ENCODE assay signal across 1 cellular context in the genomic region with DNA sequence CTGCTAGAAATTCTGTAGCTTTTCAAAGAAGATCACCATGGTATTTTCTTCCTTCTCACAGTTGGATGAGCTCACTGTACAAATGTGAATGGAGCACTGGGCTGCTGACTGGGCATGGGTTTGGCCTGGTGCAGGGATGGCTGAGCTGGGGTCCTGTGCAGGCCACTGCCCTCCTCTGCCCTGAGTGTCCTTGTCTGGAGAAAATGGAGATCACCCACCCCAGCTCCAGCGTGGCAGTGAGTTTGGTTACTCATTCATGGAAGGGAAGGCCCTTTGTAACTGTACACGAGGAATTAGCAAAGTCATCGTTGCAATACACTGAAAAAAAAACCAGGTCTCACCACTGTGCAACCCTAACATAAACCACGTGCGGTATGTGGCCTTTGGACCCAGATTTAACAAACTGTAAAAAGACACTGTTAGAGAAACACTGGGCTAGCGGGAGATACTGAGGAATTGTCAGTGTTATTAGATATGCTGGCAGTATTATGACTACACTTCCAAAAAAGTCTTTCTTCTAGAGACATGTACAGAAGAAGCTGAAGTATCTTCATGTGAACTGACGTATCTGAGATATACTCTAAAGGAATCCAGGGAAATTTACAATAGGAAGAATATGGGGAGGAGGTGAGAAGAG.
TF ChIP-seq lines count a peak whose summit lies in the region.

No MANE protein-coding gene starts in this region.

TF ChIP-seq in SK-N-SH treated with all-trans-retinoic acid at 6 μM for 48 hours, 23 proteins besides CTCF, POLR2A, EP300 and RAD21 (continued from another document):
- TF ChIP-seq, protein P1, sequence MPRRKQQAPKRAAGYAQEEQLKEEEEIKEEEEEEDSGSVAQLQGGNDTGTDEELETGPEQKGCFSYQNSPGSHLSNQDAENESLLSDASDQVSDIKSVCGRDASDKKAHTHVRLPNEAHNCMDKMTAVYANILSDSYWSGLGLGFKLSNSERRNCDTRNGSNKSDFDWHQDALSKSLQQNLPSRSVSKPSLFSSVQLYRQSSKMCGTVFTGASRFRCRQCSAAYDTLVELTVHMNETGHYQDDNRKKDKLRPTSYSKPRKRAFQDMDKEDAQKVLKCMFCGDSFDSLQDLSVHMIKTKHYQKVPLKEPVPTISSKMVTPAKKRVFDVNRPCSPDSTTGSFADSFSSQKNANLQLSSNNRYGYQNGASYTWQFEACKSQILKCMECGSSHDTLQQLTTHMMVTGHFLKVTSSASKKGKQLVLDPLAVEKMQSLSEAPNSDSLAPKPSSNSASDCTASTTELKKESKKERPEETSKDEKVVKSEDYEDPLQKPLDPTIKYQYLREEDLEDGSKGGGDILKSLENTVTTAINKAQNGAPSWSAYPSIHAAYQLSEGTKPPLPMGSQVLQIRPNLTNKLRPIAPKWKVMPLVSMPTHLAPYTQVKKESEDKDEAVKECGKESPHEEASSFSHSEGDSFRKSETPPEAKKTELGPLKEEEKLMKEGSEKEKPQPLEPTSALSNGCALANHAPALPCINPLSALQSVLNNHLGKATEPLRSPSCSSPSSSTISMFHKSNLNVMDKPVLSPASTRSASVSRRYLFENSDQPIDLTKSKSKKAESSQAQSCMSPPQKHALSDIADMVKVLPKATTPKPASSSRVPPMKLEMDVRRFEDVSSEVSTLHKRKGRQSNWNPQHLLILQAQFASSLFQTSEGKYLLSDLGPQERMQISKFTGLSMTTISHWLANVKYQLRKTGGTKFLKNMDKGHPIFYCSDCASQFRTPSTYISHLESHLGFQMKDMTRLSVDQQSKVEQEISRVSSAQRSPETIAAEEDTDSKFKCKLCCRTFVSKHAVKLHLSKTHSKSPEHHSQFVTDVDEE (CRISPR knock-in tag; IDR thresholded peaks at IDR 0.05), result no peak
- TF ChIP-seq RARB (CRISPR knock-in tag; IDR thresholded peaks at IDR 0.05), result no peak
- TF ChIP-seq ARNTL (CRISPR knock-in tag; IDR thresholded peaks at IDR 0.05; ENCODE audit: borderline replicate concordance, low read depth), result no peak
- no peak for TF ChIP-seq ZFP3 (CRISPR knock-in tag; IDR thresholded peaks at IDR 0.05)
- no peak for TF ChIP-seq POU6F1 (CRISPR knock-in tag; IDR thresholded peaks at IDR 0.05; ENCODE audit: borderline replicate concordance, low read depth)
- TF ChIP-seq ESRRG (CRISPR knock-in tag; IDR thresholded peaks at IDR 0.05), result no peak
- no peak for TF ChIP-seq ZC3H10 (CRISPR knock-in tag; IDR thresholded peaks at IDR 0.05)
- TF ChIP-seq, protein P2, sequence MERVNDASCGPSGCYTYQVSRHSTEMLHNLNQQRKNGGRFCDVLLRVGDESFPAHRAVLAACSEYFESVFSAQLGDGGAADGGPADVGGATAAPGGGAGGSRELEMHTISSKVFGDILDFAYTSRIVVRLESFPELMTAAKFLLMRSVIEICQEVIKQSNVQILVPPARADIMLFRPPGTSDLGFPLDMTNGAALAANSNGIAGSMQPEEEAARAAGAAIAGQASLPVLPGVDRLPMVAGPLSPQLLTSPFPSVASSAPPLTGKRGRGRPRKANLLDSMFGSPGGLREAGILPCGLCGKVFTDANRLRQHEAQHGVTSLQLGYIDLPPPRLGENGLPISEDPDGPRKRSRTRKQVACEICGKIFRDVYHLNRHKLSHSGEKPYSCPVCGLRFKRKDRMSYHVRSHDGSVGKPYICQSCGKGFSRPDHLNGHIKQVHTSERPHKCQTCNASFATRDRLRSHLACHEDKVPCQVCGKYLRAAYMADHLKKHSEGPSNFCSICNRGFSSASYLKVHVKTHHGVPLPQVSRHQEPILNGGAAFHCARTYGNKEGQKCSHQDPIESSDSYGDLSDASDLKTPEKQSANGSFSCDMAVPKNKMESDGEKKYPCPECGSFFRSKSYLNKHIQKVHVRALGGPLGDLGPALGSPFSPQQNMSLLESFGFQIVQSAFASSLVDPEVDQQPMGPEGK (CRISPR knock-in tag; IDR thresholded peaks at IDR 0.05; ENCODE audit: borderline replicate concordance), result no peak
- TF ChIP-seq ZFP30 (CRISPR knock-in tag; IDR thresholded peaks at IDR 0.05), result no peak
- TF ChIP-seq TOX (CRISPR knock-in tag; IDR thresholded peaks at IDR 0.05; ENCODE audit: borderline replicate concordance), result no peak
